ENCODE assay signal across 17 cellular contexts in the genomic region with DNA sequence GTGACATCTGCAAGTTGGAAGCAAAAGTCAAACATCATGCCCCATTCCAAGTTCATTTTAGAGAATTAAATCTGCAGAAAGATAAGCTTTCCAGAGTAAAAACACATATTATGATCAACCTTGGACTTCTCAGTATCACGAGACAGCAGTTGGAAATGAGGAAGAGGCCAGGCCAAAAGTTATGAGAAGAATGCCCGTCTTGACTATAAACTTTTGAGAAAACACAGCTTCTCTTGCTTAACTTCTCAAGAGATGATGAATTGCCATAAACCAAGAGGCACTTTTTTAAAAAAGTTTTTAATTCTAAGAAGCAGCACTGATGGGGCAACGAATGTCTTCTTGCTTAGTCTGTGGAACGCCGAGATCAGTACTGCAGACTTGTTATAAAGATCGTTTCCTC. TPM values are rescaled to one million over a fixed set of nuclear protein-coding genes. Genes with fewer than 3 reads are reported as not detected.
DNase-seq lines count a peak whose midpoint lies in the region; TF ChIP-seq lines count a peak whose summit lies in the region.
"Had no signal": no experiment of that assay in that cellular context is flagged by ENCODE, and none has a peak within 500 bp of the region (broad histone marks: within the 10 kb centered on the region; RNA-seq: fewer than 3 reads in every experiment).

No MANE protein-coding gene starts in this region.

- CTCF ChIA-PET in activated CD4-positive, alpha-beta memory T cell treated with anti-CD3 and anti-CD28 coated beads for 36 hours (lab: Charles Lee), result no interaction called here

- H3K9me3 ChIP-seq in sigmoid colon, result no peaks in the 10 kb centered on the region
- H3K9me3 ChIP-seq: right atrium auricular region, tibial nerve had no signal

- peaks cover 0 to 13% (median 7%) of the 10 kb centered on the region in 4 donors for H3K4me1 ChIP-seq in sigmoid colon
- H3K4me1 ChIP-seq: foreskin keratinocyte, tibial nerve had no signal

- H3K36me3 ChIP-seq in sigmoid colon, result peaks cover 0 to 11% (median 0%) of the 10 kb centered on the region in 4 donors

- H3K27ac ChIP-seq in sigmoid colon, result peak overlapping the region; percentile 2 to 44 (median 38)
- H3K27ac ChIP-seq: foreskin keratinocyte, GM23248, PC-9 had no signal

- H3K9me3 Mint-ChIP-seq in T-helper 1 cell treated with Interleukin-12 subunit alpha and Interleukin-12 subunit beta and Interleukin-4 antibody, amounts not matched to agents 30 μg/mL and 1 μg/mL, for 36 hours, result no peaks in the 10 kb centered on the region
- H3K9me3 Mint-ChIP-seq in activated CD4-positive, alpha-beta memory T cell treated with anti-CD3 and anti-CD28 coated beads for 36 hours, result no peaks in the 10 kb centered on the region

- no peak for DNase-seq in T-helper 1 cell
- peak; percentile 58 to 88 for DNase-seq in NOMO-1 (lab: John Stamatoyannopoulos, UW; ENCODE audit: unreplicated experiment in 2 of 2)
- DNase-seq in fibroblast of the aortic adventitia (ENCODE audit: low read depth), result peak; percentile 61
- DNase-seq in sigmoid colon, result no peak
- no peak for DNase-seq in activated gamma-delta T cell treated with Interleukin-2 at 50 U/mL for 16 hours
- DNase-seq in DMS53 treated with DMSO at 0.1 percent for 48 hours (lab: John Stamatoyannopoulos, UW; ENCODE audit: unreplicated experiment), result no peak
- DNase-seq in activated CD4-positive, alpha-beta memory T cell treated with anti-CD3 and anti-CD28 coated beads for 36 hours, result no peak
- DNase-seq: amygdala, EL, foreskin keratinocyte, GM23248, NCI-H187 treated with DMSO at 0.1 percent for 48 hours, NCI-H526, PC-9 had no signal

- H3K4me1 Mint-ChIP-seq in T-helper 1 cell treated with Interleukin-12 subunit alpha and Interleukin-12 subunit beta and Interleukin-4 antibody, amounts not matched to agents 30 μg/mL and 1 μg/mL, for 36 hours (ENCODE audit: low read depth), result peaks cover 22% of the 10 kb centered on the region
- peaks cover 35% of the 10 kb centered on the region for H3K4me1 Mint-ChIP-seq in activated CD4-positive, alpha-beta memory T cell treated with anti-CD3 and anti-CD28 coated beads for 36 hours (ENCODE audit: low read depth)

- TF ChIP-seq CTCF in fibroblast of the aortic adventitia (IDR thresholded peaks at IDR 0.05; ENCODE audit: insufficient read depth, low read length), result no peak
- no peak for TF ChIP-seq CTCF in sigmoid colon (IDR thresholded peaks at IDR 0.05)

- H3K4me3 Mint-ChIP-seq in T-helper 1 cell treated with Interleukin-12 subunit alpha and Interleukin-12 subunit beta and Interleukin-4 antibody, amounts not matched to agents 30 μg/mL and 1 μg/mL, for 36 hours, result no peak overlapping the region
- no peak overlapping the region for H3K4me3 Mint-ChIP-seq in activated CD4-positive, alpha-beta memory T cell treated with anti-CD3 and anti-CD28 coated beads for 36 hours

- intact Hi-C loops in sigmoid colon (cut with DNase I), result no loop called here
- intact Hi-C loops in activated CD4-positive, alpha-beta memory T cell treated with anti-CD3 and anti-CD28 coated beads for 36 hours (cut with micrococcal nuclease), result no loop called here

- no peaks in the 10 kb centered on the region for H3K27me3 Mint-ChIP-seq in T-helper 1 cell treated with Interleukin-12 subunit alpha and Interleukin-12 subunit beta and Interleukin-4 antibody, amounts not matched to agents 30 μg/mL and 1 μg/mL, for 36 hours (ENCODE audit: low read depth)
- no peaks in the 10 kb centered on the region for H3K27me3 Mint-ChIP-seq in activated CD4-positive, alpha-beta memory T cell treated with anti-CD3 and anti-CD28 coated beads for 36 hours

- peaks cover 30% of the 10 kb centered on the region for H3K36me3 Mint-ChIP-seq in T-helper 1 cell treated with Interleukin-12 subunit alpha and Interleukin-12 subunit beta and Interleukin-4 antibody, amounts not matched to agents 30 μg/mL and 1 μg/mL, for 36 hours (ENCODE audit: low read depth)
- H3K36me3 Mint-ChIP-seq in activated CD4-positive, alpha-beta memory T cell treated with anti-CD3 and anti-CD28 coated beads for 36 hours, result peaks cover 35% of the 10 kb centered on the region

- no peak for TF ChIP-seq POLR2A in sigmoid colon (IDR thresholded peaks at IDR 0.05)

- WGBS in sigmoid colon, 2 donors, result 82 to 90% methylated on average over 6 of the region's 6 CpGs

- POLR2A ChIA-PET in activated CD4-positive, alpha-beta memory T cell treated with anti-CD3 and anti-CD28 coated beads for 36 hours (lab: Charles Lee), result no interaction called here

- H3K27me3 ChIP-seq in sigmoid colon, result no peaks in the 10 kb centered on the region
- H3K27me3 ChIP-seq: foreskin keratinocyte, right atrium auricular region, tibial nerve had no signal

- no peak for TF ChIP-seq EP300 in sigmoid colon (IDR thresholded peaks at IDR 0.05)

- H3K27ac Mint-ChIP-seq in T-helper 1 cell treated with Interleukin-12 subunit alpha and Interleukin-12 subunit beta and Interleukin-4 antibody, amounts not matched to agents 30 μg/mL and 1 μg/mL, for 36 hours, result peak overlapping the region; percentile 60
- no peak overlapping the region for H3K27ac Mint-ChIP-seq in activated CD4-positive, alpha-beta memory T cell treated with anti-CD3 and anti-CD28 coated beads for 36 hours

- H3K4me3 ChIP-seq in fibroblast of the aortic adventitia (ENCODE audit: low read depth, low read length) (no peak overlapping the region), sigmoid colon (no peak overlapping the region)
- H3K4me3 ChIP-seq: GM23248, PC-9, right atrium auricular region, tibial nerve had no signal

RNA-seq across cellular contexts. Expression of gene NFU1, which starts 52.6 kb away (rescaled TPM):
- total RNA-seq in fibroblast of the aortic adventitia (ENCODE audit: low replicate concordance) (54.0 and 171 TPM in 2 replicates), sigmoid colon (10 to 100 TPM; 43.2 to 91.4 (median 74.2) TPM)
- polyA plus RNA-seq in sigmoid colon, result 10 to 100 TPM; 51.5 to 61.3 (median 56.4) TPM
- 10 to 100 TPM; 37.8 to 44.5 TPM for total RNA-seq in activated CD4-positive, alpha-beta memory T cell treated with anti-CD3 and anti-CD28 coated beads for 36 hours

Comparison
In these comparisons a context has a peak if more than half of its experiments do, and no peak if none do; other contexts are left out.
1. DNase-seq: peak in NOMO-1 (2 of 2) and fibroblast of the aortic adventitia (single experiment); none in T-helper 1 cell (0 of 5), sigmoid colon (single experiment), activated gamma-delta T cell treated with Interleukin-2 at 50 U/mL for 16 hours (single experiment), DMS53 treated with DMSO at 0.1 percent for 48 hours (single experiment) and activated CD4-positive, alpha-beta memory T cell treated with anti-CD3 and anti-CD28 coated beads for 36 hours (single experiment).